In genomic region chr3:194339356-194339755, GRCh38 we compare ENCODE assay signal across 15 cellular contexts. TPM values are rescaled to one million over a fixed set of nuclear protein-coding genes. Genes with fewer than 3 reads are reported as not detected.
DNase-seq lines count a peak whose midpoint lies in the region; TF ChIP-seq lines count a peak whose summit lies in the region.
"Had no signal": no experiment of that assay in that cellular context is flagged by ENCODE, and none has a peak within 500 bp of the region (broad histone marks: within the 10 kb centered on the region; RNA-seq: fewer than 3 reads in every experiment).

No MANE protein-coding gene starts in this region.

- no peaks in the 10 kb centered on the region for H3K9me3 Mint-ChIP-seq in activated T-cell treated with anti-CD3 and anti-CD28 coated beads, Interleukin-2, amount 50 U/mL, for 24 hours
- H3K9me3 Mint-ChIP-seq: activated naive CD8-positive, alpha-beta T cell treated with anti-CD3 and anti-CD28 coated beads for 36 hours had no signal

- no peaks in the 10 kb centered on the region for H3K27me3 ChIP-seq in BE2C
- H3K27me3 ChIP-seq in MG63 = no peaks in the 10 kb centered on the region

- H3K27me3 Mint-ChIP-seq in activated T-cell treated with anti-CD3 and anti-CD28 coated beads, Interleukin-2, amount 50 U/mL, for 24 hours = peaks cover 22% of the 10 kb centered on the region

- no peak overlapping the region for H3K4me3 ChIP-seq in BE2C (ENCODE audit: low read depth, low read length)
- no peak overlapping the region for H3K4me3 ChIP-seq in GM12875 (ENCODE audit: low read depth, low read length)
- H3K4me3 ChIP-seq in SK-N-MC = no peak overlapping the region
- no peak overlapping the region for H3K4me3 ChIP-seq in MG63

- DNase-seq in BE2C (no peak), SK-N-MC (ENCODE audit: low read depth, low spot score) (no peak), islet precursor cell (peak; percentile 71), DMS153 treated with DMSO at 0.1 percent for 48 hours (lab: John Stamatoyannopoulos, UW; ENCODE audit: unreplicated experiment) (no peak), MG63 (no peak)
- no peak for DNase-seq in activated T-cell treated with anti-CD3 and anti-CD28 coated beads, Interleukin-2, amount 50 U/mL, for 24 hours
- DNase-seq in stimulated activated CD4-positive, alpha-beta T cell treated with anti-CD3 and anti-CD28 coated beads, Interleukin-2, amount 100 ng/mL, for 24 hours = no peak
- DNase-seq: activated CD4-positive, CD25-positive, alpha-beta regulatory T cell; activated naive CD8-positive, alpha-beta T cell treated with anti-CD3 and anti-CD28 coated beads for 36 hours; AML-193; DMS79 treated with DMSO at 0.1 percent for 48 hours; kidney glomerular epithelial cell; NCI-H2171 treated with DMSO at 0.1 percent for 48 hours had no signal

- no peaks in the 10 kb centered on the region for H3K36me3 Mint-ChIP-seq in activated T-cell treated with anti-CD3 and anti-CD28 coated beads, Interleukin-2, amount 50 U/mL, for 24 hours (ENCODE audit: low read depth)
- H3K36me3 Mint-ChIP-seq: activated naive CD8-positive, alpha-beta T cell treated with anti-CD3 and anti-CD28 coated beads for 36 hours had no signal

- H3K36me3 ChIP-seq in BE2C = no peaks in the 10 kb centered on the region
- H3K36me3 ChIP-seq in SK-N-MC (ENCODE audit: insufficient read depth, low read length) = no peaks in the 10 kb centered on the region
- no peaks in the 10 kb centered on the region for H3K36me3 ChIP-seq in MG63

- H3K4me1 Mint-ChIP-seq in activated T-cell treated with anti-CD3 and anti-CD28 coated beads, Interleukin-2, amount 50 U/mL, for 24 hours (ENCODE audit: low read depth) = peaks cover 3% of the 10 kb centered on the region

- no peak overlapping the region for H3K4me3 Mint-ChIP-seq in activated T-cell treated with anti-CD3 and anti-CD28 coated beads, Interleukin-2, amount 50 U/mL, for 24 hours
- H3K4me3 Mint-ChIP-seq: activated naive CD8-positive, alpha-beta T cell treated with anti-CD3 and anti-CD28 coated beads for 36 hours had no signal

- H3K4me1 ChIP-seq in BE2C = no peaks in the 10 kb centered on the region

- H3K9ac ChIP-seq in SK-N-MC (ENCODE audit: insufficient read length) = no peak overlapping the region

- 0 out of 2 replicates have a peak overlapping the region, but pooled peaks have one; percentile 25 for H3K27ac ChIP-seq in SK-N-MC

- H3K9me3 ChIP-seq in BE2C = no peaks in the 10 kb centered on the region
- H3K9me3 ChIP-seq in SK-N-MC (ENCODE audit: low read depth, low read length) = no peaks in the 10 kb centered on the region
- H3K9me3 ChIP-seq in MG63 = no peaks in the 10 kb centered on the region

- TF ChIP-seq CTCF in BE2C (IDR thresholded peaks at IDR 0.05; ENCODE audit: low read depth, low read length) (peak; percentile 11; the same call in 1 of the 2 replicates), GM12875 (IDR thresholded peaks at IDR 0.05; ENCODE audit: borderline replicate concordance, insufficient read depth, low read depth, low read length) (0 out of 2 replicates have a peak, but pooled peaks have one; percentile 10)

- H3K27ac Mint-ChIP-seq in activated T-cell treated with anti-CD3 and anti-CD28 coated beads, Interleukin-2, amount 50 U/mL, for 24 hours = no peak overlapping the region
- H3K27ac Mint-ChIP-seq: activated naive CD8-positive, alpha-beta T cell treated with anti-CD3 and anti-CD28 coated beads for 36 hours had no signal

RNA-seq across cellular contexts. Expression of gene CPN2, which starts 11.8 kb away (rescaled TPM):
- not detected for polyA plus RNA-seq in BE2C (2012; ENCODE audit: insufficient read depth, insufficient read length, low read depth)
- not detected in 2 replicates for total RNA-seq in MG63 (2014; rRNA removed; shearing (Covaris generic); ENCODE audit: low replicate concordance)
- total RNA-seq: activated naive CD8-positive, alpha-beta T cell treated with anti-CD3 and anti-CD28 coated beads for 36 hours; cerebellum had no signal

RNA-seq across cellular contexts. Expression of gene LRRC15, which starts 30.2 kb away (rescaled TPM):
- polyA plus RNA-seq in BE2C (2012; ENCODE audit: insufficient read depth, insufficient read length, low read depth) = not detected
- total RNA-seq in MG63 (2014; rRNA removed; shearing (Covaris generic); ENCODE audit: low replicate concordance) = 0.07 and 0.49 TPM in 2 replicates
- total RNA-seq: activated naive CD8-positive, alpha-beta T cell treated with anti-CD3 and anti-CD28 coated beads for 36 hours; cerebellum had no signal

RNA-seq across cellular contexts. Expression of gene GP5, which starts 59.7 kb away (rescaled TPM):
- not detected for polyA plus RNA-seq in BE2C (2012; ENCODE audit: insufficient read depth, insufficient read length, low read depth)
- total RNA-seq in MG63 (2014; rRNA removed; shearing (Covaris generic); ENCODE audit: low replicate concordance) = not detected in 2 replicates
